Comparison of ENCODE assay signal across 1 cellular context in the genomic region with DNA sequence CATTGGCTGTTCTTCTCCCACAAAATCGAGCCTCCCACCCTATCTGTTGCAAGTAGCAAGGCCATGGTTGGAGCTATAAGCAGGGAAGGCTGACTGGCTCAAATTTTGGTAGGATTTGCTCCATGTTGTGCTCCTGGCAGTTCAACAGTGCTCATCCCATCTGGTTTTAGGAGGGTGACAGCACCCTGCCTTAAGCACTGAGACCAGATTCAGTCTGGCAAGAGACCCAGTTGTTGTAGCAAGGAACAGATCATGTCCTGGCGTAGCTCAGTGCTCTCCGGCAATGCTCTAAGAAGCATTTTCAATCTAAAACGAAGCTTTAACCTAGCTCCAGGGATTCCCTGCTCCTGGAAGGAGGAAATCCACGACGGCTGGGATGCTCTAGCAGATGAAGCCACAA.
TF ChIP-seq lines count a peak whose summit lies in the region.

No MANE protein-coding gene starts in this region.

TF ChIP-seq in GM12878, 131 proteins besides CTCF, POLR2A, EP300 and RAD21 (continued from another document):
- TF ChIP-seq, protein P1, sequence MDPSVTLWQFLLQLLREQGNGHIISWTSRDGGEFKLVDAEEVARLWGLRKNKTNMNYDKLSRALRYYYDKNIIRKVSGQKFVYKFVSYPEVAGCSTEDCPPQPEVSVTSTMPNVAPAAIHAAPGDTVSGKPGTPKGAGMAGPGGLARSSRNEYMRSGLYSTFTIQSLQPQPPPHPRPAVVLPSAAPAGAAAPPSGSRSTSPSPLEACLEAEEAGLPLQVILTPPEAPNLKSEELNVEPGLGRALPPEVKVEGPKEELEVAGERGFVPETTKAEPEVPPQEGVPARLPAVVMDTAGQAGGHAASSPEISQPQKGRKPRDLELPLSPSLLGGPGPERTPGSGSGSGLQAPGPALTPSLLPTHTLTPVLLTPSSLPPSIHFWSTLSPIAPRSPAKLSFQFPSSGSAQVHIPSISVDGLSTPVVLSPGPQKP (IDR thresholded peaks at IDR 0.05; ENCODE audit: low read depth, low read length), result no peak
- TF ChIP-seq, protein P2, sequence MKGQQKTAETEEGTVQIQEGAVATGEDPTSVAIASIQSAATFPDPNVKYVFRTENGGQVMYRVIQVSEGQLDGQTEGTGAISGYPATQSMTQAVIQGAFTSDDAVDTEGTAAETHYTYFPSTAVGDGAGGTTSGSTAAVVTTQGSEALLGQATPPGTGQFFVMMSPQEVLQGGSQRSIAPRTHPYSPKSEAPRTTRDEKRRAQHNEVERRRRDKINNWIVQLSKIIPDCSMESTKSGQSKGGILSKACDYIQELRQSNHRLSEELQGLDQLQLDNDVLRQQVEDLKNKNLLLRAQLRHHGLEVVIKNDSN (IDR thresholded peaks at IDR 0.05; ENCODE audit: borderline replicate concordance, extremely low read length, insufficient read depth, low read depth, low read length), result no peak
- no peak for TF ChIP-seq SUPT20H (IDR thresholded peaks at IDR 0.05; ENCODE audit: borderline replicate concordance, control insufficient read depth, low read depth, low read length)
- TF ChIP-seq ZNF24 (IDR thresholded peaks at IDR 0.05), result no peak
- no peak for TF ChIP-seq PAX8 (IDR thresholded peaks at IDR 0.05)
- no peak for TF ChIP-seq BRCA1 (IDR thresholded peaks at IDR 0.05; ENCODE audit: low read depth, low read length)
- TF ChIP-seq, protein P3, sequence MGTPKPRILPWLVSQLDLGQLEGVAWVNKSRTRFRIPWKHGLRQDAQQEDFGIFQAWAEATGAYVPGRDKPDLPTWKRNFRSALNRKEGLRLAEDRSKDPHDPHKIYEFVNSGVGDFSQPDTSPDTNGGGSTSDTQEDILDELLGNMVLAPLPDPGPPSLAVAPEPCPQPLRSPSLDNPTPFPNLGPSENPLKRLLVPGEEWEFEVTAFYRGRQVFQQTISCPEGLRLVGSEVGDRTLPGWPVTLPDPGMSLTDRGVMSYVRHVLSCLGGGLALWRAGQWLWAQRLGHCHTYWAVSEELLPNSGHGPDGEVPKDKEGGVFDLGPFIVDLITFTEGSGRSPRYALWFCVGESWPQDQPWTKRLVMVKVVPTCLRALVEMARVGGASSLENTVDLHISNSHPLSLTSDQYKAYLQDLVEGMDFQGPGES (IDR thresholded peaks at IDR 0.05), result no peak
- TF ChIP-seq, protein P4, sequence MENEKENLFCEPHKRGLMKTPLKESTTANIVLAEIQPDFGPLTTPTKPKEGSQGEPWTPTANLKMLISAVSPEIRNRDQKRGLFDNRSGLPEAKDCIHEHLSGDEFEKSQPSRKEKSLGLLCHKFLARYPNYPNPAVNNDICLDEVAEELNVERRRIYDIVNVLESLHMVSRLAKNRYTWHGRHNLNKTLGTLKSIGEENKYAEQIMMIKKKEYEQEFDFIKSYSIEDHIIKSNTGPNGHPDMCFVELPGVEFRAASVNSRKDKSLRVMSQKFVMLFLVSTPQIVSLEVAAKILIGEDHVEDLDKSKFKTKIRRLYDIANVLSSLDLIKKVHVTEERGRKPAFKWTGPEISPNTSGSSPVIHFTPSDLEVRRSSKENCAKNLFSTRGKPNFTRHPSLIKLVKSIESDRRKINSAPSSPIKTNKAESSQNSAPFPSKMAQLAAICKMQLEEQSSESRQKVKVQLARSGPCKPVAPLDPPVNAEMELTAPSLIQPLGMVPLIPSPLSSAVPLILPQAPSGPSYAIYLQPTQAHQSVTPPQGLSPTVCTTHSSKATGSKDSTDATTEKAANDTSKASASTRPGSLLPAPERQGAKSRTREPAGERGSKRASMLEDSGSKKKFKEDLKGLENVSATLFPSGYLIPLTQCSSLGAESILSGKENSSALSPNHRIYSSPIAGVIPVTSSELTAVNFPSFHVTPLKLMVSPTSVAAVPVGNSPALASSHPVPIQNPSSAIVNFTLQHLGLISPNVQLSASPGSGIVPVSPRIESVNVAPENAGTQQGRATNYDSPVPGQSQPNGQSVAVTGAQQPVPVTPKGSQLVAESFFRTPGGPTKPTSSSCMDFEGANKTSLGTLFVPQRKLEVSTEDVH (IDR thresholded peaks at IDR 0.05; ENCODE audit: low read depth, partially characterized antibody), result no peak
- TF ChIP-seq SP1 (IDR thresholded peaks at IDR 0.05; ENCODE audit: low read depth, low read length), result no peak
- TF ChIP-seq MXI1 (IDR thresholded peaks at IDR 0.05; ENCODE audit: low read depth, low read length), result no peak
- TF ChIP-seq EZH2 (IDR thresholded peaks at IDR 0.05; ENCODE audit: borderline replicate concordance, control insufficient read depth, low read depth, low read length), result no peak
- no peak for TF ChIP-seq ATF7 (IDR thresholded peaks at IDR 0.05; ENCODE audit: low read depth)
TF ChIP-seq in GM12878: peak in this region for 0.
